ENCODE assay signal across 1 cellular context in genomic region chr20:33811763-33812672, GRCh38.
A peak's percentile ranks its signal among the peaks of the same experiment; 100 is the strongest.
TF ChIP-seq lines count a peak whose summit lies in the region.

No MANE protein-coding gene starts in this region.

TF ChIP-seq in HepG2, 621 proteins besides CTCF, POLR2A, EP300 and RAD21 (continued from another document and continues in another):
- TF ChIP-seq STAT6 (CRISPR knock-in tag; IDR thresholded peaks at IDR 0.05; ENCODE audit: borderline replicate concordance) = no peak
- no peak for TF ChIP-seq CENPT (CRISPR knock-in tag; IDR thresholded peaks at IDR 0.05; ENCODE audit: low read depth)
- 0 out of 2 replicates have a peak, but pooled peaks have one; percentile 7 for TF ChIP-seq KLF9 (CRISPR knock-in tag; IDR thresholded peaks at IDR 0.05; ENCODE audit: low read depth)
- TF ChIP-seq ZNF441 (CRISPR knock-in tag; IDR thresholded peaks at IDR 0.05; ENCODE audit: borderline replicate concordance) = peak; percentile 32; the same call in 1 of the 2 replicates
- no peak for TF ChIP-seq NRL (CRISPR knock-in tag; IDR thresholded peaks at IDR 0.05; ENCODE audit: borderline replicate concordance)
- TF ChIP-seq SP140L (CRISPR knock-in tag; IDR thresholded peaks at IDR 0.05; ENCODE audit: borderline replicate concordance) = no peak
- no peak for TF ChIP-seq PAXIP1 (CRISPR knock-in tag; conservative IDR thresholded peaks at IDR 0.05)
- no peak for TF ChIP-seq HOXA9 (CRISPR knock-in tag; IDR thresholded peaks at IDR 0.05; ENCODE audit: borderline replicate concordance)
- no peak for TF ChIP-seq KAT2B (IDR thresholded peaks at IDR 0.05; ENCODE audit: borderline replicate concordance, low read depth, low read length)
- TF ChIP-seq, protein P1, sequence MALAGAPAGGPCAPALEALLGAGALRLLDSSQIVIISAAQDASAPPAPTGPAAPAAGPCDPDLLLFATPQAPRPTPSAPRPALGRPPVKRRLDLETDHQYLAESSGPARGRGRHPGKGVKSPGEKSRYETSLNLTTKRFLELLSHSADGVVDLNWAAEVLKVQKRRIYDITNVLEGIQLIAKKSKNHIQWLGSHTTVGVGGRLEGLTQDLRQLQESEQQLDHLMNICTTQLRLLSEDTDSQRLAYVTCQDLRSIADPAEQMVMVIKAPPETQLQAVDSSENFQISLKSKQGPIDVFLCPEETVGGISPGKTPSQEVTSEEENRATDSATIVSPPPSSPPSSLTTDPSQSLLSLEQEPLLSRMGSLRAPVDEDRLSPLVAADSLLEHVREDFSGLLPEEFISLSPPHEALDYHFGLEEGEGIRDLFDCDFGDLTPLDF (CRISPR knock-in tag; IDR thresholded peaks at IDR 0.05) = no peak
- TF ChIP-seq ZNF703 (CRISPR knock-in tag; IDR thresholded peaks at IDR 0.05; ENCODE audit: borderline replicate concordance) = no peak
- peak; percentile 39; the same call in 1 of the 2 replicates for TF ChIP-seq ZNF674 (CRISPR knock-in tag; IDR thresholded peaks at IDR 0.05; ENCODE audit: low read depth)
- no peak for TF ChIP-seq KLF12 (CRISPR knock-in tag; IDR thresholded peaks at IDR 0.05; ENCODE audit: borderline replicate concordance)
- no peak for TF ChIP-seq FOXC1 (CRISPR knock-in tag; IDR thresholded peaks at IDR 0.05; ENCODE audit: borderline replicate concordance)
- TF ChIP-seq, protein P2, sequence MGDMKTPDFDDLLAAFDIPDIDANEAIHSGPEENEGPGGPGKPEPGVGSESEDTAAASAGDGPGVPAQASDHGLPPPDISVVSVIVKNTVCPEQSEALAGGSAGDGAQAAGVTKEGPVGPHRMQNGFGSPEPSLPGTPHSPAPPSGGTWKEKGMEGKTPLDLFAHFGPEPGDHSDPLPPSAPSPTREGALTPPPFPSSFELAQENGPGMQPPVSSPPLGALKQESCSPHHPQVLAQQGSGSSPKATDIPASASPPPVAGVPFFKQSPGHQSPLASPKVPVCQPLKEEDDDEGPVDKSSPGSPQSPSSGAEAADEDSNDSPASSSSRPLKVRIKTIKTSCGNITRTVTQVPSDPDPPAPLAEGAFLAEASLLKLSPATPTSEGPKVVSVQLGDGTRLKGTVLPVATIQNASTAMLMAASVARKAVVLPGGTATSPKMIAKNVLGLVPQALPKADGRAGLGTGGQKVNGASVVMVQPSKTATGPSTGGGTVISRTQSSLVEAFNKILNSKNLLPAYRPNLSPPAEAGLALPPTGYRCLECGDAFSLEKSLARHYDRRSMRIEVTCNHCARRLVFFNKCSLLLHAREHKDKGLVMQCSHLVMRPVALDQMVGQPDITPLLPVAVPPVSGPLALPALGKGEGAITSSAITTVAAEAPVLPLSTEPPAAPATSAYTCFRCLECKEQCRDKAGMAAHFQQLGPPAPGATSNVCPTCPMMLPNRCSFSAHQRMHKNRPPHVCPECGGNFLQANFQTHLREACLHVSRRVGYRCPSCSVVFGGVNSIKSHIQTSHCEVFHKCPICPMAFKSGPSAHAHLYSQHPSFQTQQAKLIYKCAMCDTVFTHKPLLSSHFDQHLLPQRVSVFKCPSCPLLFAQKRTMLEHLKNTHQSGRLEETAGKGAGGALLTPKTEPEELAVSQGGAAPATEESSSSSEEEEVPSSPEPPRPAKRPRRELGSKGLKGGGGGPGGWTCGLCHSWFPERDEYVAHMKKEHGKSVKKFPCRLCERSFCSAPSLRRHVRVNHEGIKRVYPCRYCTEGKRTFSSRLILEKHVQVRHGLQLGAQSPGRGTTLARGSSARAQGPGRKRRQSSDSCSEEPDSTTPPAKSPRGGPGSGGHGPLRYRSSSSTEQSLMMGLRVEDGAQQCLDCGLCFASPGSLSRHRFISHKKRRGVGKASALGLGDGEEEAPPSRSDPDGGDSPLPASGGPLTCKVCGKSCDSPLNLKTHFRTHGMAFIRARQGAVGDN (CRISPR knock-in tag; IDR thresholded peaks at IDR 0.05) = no peak; the same call in none of the 2 replicates
- TF ChIP-seq ZNF792 (CRISPR knock-in tag; IDR thresholded peaks at IDR 0.05) = no peak
- no peak for TF ChIP-seq POLR2G (IDR thresholded peaks at IDR 0.05; ENCODE audit: low read depth, low read length)
- 0 out of 2 replicates have a peak, but pooled peaks have one; percentile 52 for TF ChIP-seq BRCA1 (CRISPR knock-in tag; IDR thresholded peaks at IDR 0.05)
- no peak for TF ChIP-seq ASH2L (IDR thresholded peaks at IDR 0.05; ENCODE audit: insufficient read length, low read depth, low read length)
- no peak; the same call in 1 of the 2 replicates for TF ChIP-seq TP53 (CRISPR knock-in tag; conservative IDR thresholded peaks at IDR 0.05)
- TF ChIP-seq NFE2 (CRISPR knock-in tag; IDR thresholded peaks at IDR 0.05) = no peak
- TF ChIP-seq ZNF607 (CRISPR knock-in tag; IDR thresholded peaks at IDR 0.05; ENCODE audit: borderline replicate concordance) = no peak
- peak; percentile 57; the same call in 1 of the 2 replicates for TF ChIP-seq ZNF678 (CRISPR knock-in tag; IDR thresholded peaks at IDR 0.05)
- TF ChIP-seq HINFP (CRISPR knock-in tag; IDR thresholded peaks at IDR 0.05; ENCODE audit: low read depth) = no peak
- no peak; the same call in 1 of the 2 replicates for TF ChIP-seq ZNF333 (CRISPR knock-in tag; IDR thresholded peaks at IDR 0.05; ENCODE audit: borderline replicate concordance)
- no peak for TF ChIP-seq U2AF1 (optimal IDR thresholded peaks at IDR 0.05; ENCODE audit: low read depth, low read length)
- no peak for TF ChIP-seq ZNF660 (CRISPR knock-in tag; IDR thresholded peaks at IDR 0.05; ENCODE audit: borderline replicate concordance, low read depth)
- peak; percentile 27; the same call in 1 of the 2 replicates for TF ChIP-seq CREM (IDR thresholded peaks at IDR 0.05)
- no peak for TF ChIP-seq CREM (CRISPR knock-in tag; IDR thresholded peaks at IDR 0.05)
- TF ChIP-seq, protein P3, sequence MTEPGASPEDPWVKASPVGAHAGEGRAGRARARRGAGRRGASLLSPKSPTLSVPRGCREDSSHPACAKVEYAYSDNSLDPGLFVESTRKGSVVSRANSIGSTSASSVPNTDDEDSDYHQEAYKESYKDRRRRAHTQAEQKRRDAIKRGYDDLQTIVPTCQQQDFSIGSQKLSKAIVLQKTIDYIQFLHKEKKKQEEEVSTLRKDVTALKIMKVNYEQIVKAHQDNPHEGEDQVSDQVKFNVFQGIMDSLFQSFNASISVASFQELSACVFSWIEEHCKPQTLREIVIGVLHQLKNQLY (CRISPR knock-in tag; IDR thresholded peaks at IDR 0.05) = no peak
- TF ChIP-seq, protein P4, sequence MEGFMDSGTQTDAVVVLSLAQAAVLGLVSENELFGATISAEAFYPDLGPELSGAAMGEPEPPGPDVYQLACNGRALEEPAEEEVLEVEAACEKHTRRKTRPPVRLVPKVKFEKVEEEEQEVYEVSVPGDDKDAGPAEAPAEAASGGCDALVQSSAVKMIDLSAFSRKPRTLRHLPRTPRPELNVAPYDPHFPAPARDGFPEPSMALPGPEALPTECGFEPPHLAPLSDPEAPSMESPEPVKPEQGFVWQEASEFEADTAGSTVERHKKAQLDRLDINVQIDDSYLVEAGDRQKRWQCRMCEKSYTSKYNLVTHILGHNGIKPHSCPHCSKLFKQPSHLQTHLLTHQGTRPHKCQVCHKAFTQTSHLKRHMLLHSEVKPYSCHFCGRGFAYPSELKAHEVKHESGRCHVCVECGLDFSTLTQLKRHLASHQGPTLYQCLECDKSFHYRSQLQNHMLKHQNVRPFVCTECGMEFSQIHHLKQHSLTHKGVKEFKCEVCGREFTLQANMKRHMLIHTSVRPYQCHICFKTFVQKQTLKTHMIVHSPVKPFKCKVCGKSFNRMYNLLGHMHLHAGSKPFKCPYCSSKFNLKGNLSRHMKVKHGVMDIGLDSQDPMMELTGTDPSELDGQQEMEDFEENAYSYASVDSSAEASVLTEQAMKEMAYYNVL (CRISPR knock-in tag; IDR thresholded peaks at IDR 0.05; ENCODE audit: borderline replicate concordance) = no peak
- no peak; the same call in 1 of the 2 replicates for TF ChIP-seq ZNF33B (CRISPR knock-in tag; IDR thresholded peaks at IDR 0.05)
- no peak for TF ChIP-seq SMAD9 (CRISPR knock-in tag; IDR thresholded peaks at IDR 0.05)
- TF ChIP-seq MAFK (conservative IDR thresholded peaks at IDR 0.05 in 1 of 2, IDR thresholded peaks at IDR 0.05 in 1 of 2; ENCODE audit: low read length in 2 of 2) = no peak
- TF ChIP-seq NFE2L2 (IDR thresholded peaks at IDR 0.05; ENCODE audit: low read length) = no peak
- TF ChIP-seq TOE1 (CRISPR knock-in tag; IDR thresholded peaks at IDR 0.05) = no peak
- TF ChIP-seq ZNF234 (CRISPR knock-in tag; conservative IDR thresholded peaks at IDR 0.05) = no peak
- TF ChIP-seq MATR3 (CRISPR knock-in tag; IDR thresholded peaks at IDR 0.05) = no peak
- TF ChIP-seq ZXDC (CRISPR knock-in tag; IDR thresholded peaks at IDR 0.05) = no peak
- no peak for TF ChIP-seq SRSF1 (optimal IDR thresholded peaks at IDR 0.05; ENCODE audit: low read depth, low read length)
- TF ChIP-seq GRHL1 (CRISPR knock-in tag; conservative IDR thresholded peaks at IDR 0.05) = no peak
- TF ChIP-seq SAFB2 (CRISPR knock-in tag; IDR thresholded peaks at IDR 0.05; ENCODE audit: borderline replicate concordance, low read depth) = no peak
- no peak for TF ChIP-seq KAT7 (CRISPR knock-in tag; IDR thresholded peaks at IDR 0.05; ENCODE audit: borderline replicate concordance)
